ENCODE assay signal across 1 cellular context in genomic region chr6:31861150-31861549, GRCh38.
A peak's percentile ranks its signal among the peaks of the same experiment; 100 is the strongest.
TF ChIP-seq lines count a peak whose summit lies in the region.

No MANE protein-coding gene starts in this region.

TF ChIP-seq in HepG2, 621 proteins besides CTCF, POLR2A, EP300 and RAD21:
- TF ChIP-seq, protein P1, sequence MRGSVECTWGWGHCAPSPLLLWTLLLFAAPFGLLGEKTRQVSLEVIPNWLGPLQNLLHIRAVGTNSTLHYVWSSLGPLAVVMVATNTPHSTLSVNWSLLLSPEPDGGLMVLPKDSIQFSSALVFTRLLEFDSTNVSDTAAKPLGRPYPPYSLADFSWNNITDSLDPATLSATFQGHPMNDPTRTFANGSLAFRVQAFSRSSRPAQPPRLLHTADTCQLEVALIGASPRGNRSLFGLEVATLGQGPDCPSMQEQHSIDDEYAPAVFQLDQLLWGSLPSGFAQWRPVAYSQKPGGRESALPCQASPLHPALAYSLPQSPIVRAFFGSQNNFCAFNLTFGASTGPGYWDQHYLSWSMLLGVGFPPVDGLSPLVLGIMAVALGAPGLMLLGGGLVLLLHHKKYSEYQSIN (CRISPR knock-in tag; IDR thresholded peaks at IDR 0.05; ENCODE audit: borderline replicate concordance), result no peak
- TF ChIP-seq ZNF816 (CRISPR knock-in tag; IDR thresholded peaks at IDR 0.05; ENCODE audit: borderline replicate concordance) (peak; percentile 42; the same call in 1 of the 2 replicates), KLF13 (CRISPR knock-in tag; IDR thresholded peaks at IDR 0.05) (no peak), MXD3 (CRISPR knock-in tag; IDR thresholded peaks at IDR 0.05) (no peak), ZNF737 (CRISPR knock-in tag; IDR thresholded peaks at IDR 0.05; ENCODE audit: borderline replicate concordance) (no peak), ZFX (CRISPR knock-in tag; IDR thresholded peaks at IDR 0.05; ENCODE audit: low read depth) (no peak), HNRNPH1 (optimal IDR thresholded peaks at IDR 0.05; ENCODE audit: low read depth, low read length) (no peak), DPF2 (CRISPR knock-in tag; IDR thresholded peaks at IDR 0.05; ENCODE audit: borderline replicate concordance, low read depth) (no peak), PHB2 (IDR thresholded peaks at IDR 0.05; ENCODE audit: partially characterized antibody) (no peak), GPN1 (CRISPR knock-in tag; IDR thresholded peaks at IDR 0.05; ENCODE audit: borderline replicate concordance) (no peak), MAF1 (CRISPR knock-in tag; IDR thresholded peaks at IDR 0.05; ENCODE audit: borderline replicate concordance) (no peak), ZFP82 (CRISPR knock-in tag; IDR thresholded peaks at IDR 0.05; ENCODE audit: borderline replicate concordance) (peak; percentile 59; the same call in 1 of the 2 replicates), NR2F2 (IDR thresholded peaks at IDR 0.05; ENCODE audit: borderline replicate concordance, low read depth) (no peak)
- TF ChIP-seq, protein P2, sequence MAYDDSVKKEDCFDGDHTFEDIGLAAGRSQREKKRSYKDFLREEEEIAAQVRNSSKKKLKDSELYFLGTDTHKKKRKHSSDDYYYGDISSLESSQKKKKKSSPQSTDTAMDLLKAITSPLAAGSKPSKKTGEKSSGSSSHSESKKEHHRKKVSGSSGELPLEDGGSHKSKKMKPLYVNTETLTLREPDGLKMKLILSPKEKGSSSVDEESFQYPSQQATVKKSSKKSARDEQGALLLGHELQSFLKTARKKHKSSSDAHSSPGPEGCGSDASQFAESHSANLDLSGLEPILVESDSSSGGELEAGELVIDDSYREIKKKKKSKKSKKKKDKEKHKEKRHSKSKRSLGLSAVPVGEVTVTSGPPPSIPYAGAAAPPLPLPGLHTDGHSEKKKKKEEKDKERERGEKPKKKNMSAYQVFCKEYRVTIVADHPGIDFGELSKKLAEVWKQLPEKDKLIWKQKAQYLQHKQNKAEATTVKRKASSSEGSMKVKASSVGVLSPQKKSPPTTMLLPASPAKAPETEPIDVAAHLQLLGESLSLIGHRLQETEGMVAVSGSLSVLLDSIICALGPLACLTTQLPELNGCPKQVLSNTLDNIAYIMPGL (CRISPR knock-in tag; IDR thresholded peaks at IDR 0.05; ENCODE audit: borderline replicate concordance in 1 of 2, low read depth in 1 of 2), result no peak
- TF ChIP-seq, protein P3, sequence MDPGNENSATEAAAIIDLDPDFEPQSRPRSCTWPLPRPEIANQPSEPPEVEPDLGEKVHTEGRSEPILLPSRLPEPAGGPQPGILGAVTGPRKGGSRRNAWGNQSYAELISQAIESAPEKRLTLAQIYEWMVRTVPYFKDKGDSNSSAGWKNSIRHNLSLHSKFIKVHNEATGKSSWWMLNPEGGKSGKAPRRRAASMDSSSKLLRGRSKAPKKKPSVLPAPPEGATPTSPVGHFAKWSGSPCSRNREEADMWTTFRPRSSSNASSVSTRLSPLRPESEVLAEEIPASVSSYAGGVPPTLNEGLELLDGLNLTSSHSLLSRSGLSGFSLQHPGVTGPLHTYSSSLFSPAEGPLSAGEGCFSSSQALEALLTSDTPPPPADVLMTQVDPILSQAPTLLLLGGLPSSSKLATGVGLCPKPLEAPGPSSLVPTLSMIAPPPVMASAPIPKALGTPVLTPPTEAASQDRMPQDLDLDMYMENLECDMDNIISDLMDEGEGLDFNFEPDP (CRISPR knock-in tag; conservative IDR thresholded peaks at IDR 0.05), result 0 out of 2 replicates have a peak, but pooled peaks have one; percentile 34
TF ChIP-seq in HepG2: peak in this region for 3.
